10 cellular contexts compared by ENCODE assay signal in the genomic region with DNA sequence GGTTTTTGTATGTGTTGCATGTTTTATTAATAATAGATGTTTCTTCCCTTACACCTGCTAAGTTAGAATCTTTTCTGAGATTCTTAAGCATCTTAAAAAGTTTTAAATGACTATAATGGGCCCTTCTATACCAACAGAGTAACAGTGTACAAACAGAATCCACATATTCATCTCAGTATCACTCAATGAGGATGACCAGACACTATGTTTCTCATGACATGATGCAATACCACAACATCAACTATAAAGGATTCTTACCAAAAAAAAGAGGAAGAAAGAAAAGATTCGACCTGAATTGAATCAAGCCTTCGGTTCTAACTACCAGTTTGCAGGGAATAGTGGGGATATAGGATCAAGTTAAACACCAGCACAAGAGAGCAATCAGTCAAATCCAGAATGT. TPM values are rescaled to one million over a fixed set of nuclear protein-coding genes. Genes with fewer than 3 reads are reported as not detected.
DNase-seq lines count a peak whose midpoint lies in the region; ATAC-seq and TF ChIP-seq lines count a peak whose summit lies in the region.
"Had no signal": no experiment of that assay in that cellular context is flagged by ENCODE, and none has a peak within 500 bp of the region (broad histone marks: within the 10 kb centered on the region; RNA-seq: fewer than 3 reads in every experiment).

No MANE protein-coding gene starts in this region.

- CTCF ChIA-PET in activated CD4-positive, alpha-beta memory T cell treated with anti-CD3 and anti-CD28 coated beads for 36 hours (lab: Charles Lee) = no interaction called here

- no peak overlapping the region for H3K9ac ChIP-seq in H9 (ENCODE audit: extremely low read depth, insufficient read length, low read length)
- H3K9ac ChIP-seq in OCI-LY3 (ENCODE audit: low read length) = no peak overlapping the region
- H3K9ac ChIP-seq: parathyroid adenoma had no signal

- H3K4me2 ChIP-seq in H9 (ENCODE audit: insufficient read depth, insufficient read length, low read length) = no peak overlapping the region
- H3K4me2 ChIP-seq in OCI-LY3 (ENCODE audit: low read length) = peak overlapping the region; percentile 31

- peaks cover 21 to 34% of the 10 kb centered on the region in 2 experiments for H3K4me1 Mint-ChIP-seq in H9
- H3K4me1 Mint-ChIP-seq in activated CD4-positive, alpha-beta memory T cell treated with anti-CD3 and anti-CD28 coated beads for 36 hours (ENCODE audit: low read depth) = peaks cover 32% of the 10 kb centered on the region

- no peak overlapping the region for H2BK120ac ChIP-seq in H9 (ENCODE audit: low read depth, low read length, poor library complexity, severe bottlenecking)

- H3K36me3 Mint-ChIP-seq in H9 (ENCODE audit: insufficient read depth in 1 of 3, low read depth in 3 of 3) = peaks cover 0 to 7% (median 2%) of the 10 kb centered on the region in 3 experiments; a peak in 1 of 7 replicates
- H3K36me3 Mint-ChIP-seq in activated CD4-positive, alpha-beta memory T cell treated with anti-CD3 and anti-CD28 coated beads for 36 hours = peaks cover 16% of the 10 kb centered on the region

- no peak overlapping the region for H4K5ac ChIP-seq in H9 (ENCODE audit: insufficient read length, low read depth, low read length)

- POLR2A ChIA-PET in activated CD4-positive, alpha-beta memory T cell treated with anti-CD3 and anti-CD28 coated beads for 36 hours (lab: Charles Lee) = no interaction called here

- H3K36me3 ChIP-seq in GM06990 (ENCODE audit: control insufficient read depth, insufficient read depth, low read length) = no peaks in the 10 kb centered on the region; the same call in none of the 2 replicates
- peaks cover 40% of the 10 kb centered on the region for H3K36me3 ChIP-seq in OCI-LY3 (replicated peaks; ENCODE audit: low read depth, low read length)
- H3K36me3 ChIP-seq in left lung = peaks cover 0 to 10% of the 10 kb centered on the region in 2 donors

- H3K9me3 Mint-ChIP-seq in H9 = no peaks in the 10 kb centered on the region
- H3K9me3 Mint-ChIP-seq in activated CD4-positive, alpha-beta memory T cell treated with anti-CD3 and anti-CD28 coated beads for 36 hours = no peaks in the 10 kb centered on the region

- H3K9me3 ChIP-seq in H9 (ENCODE audit: control insufficient read depth, low read depth, low read length) (no peaks in the 10 kb centered on the region), OCI-LY3 (ENCODE audit: insufficient read depth, low read length) (no peaks in the 10 kb centered on the region), left lung (no peaks in the 10 kb centered on the region)

- intact Hi-C loops in left lung (cut with DNase I) = no loop called here
- intact Hi-C loops in activated CD4-positive, alpha-beta memory T cell treated with anti-CD3 and anti-CD28 coated beads for 36 hours (cut with micrococcal nuclease) = no loop called here

- H4K91ac ChIP-seq in H9 (ENCODE audit: insufficient read length, low read depth, low read length) = no peak overlapping the region

- H3K27me3 Mint-ChIP-seq in H9 (ENCODE audit: low read depth) = no peaks in the 10 kb centered on the region
- no peaks in the 10 kb centered on the region for H3K27me3 Mint-ChIP-seq in activated CD4-positive, alpha-beta memory T cell treated with anti-CD3 and anti-CD28 coated beads for 36 hours

- H3K4ac ChIP-seq in H9 (ENCODE audit: low read depth, low read length) = no peak overlapping the region

- no peaks in the 10 kb centered on the region for H3K23me2 ChIP-seq in H9 (ENCODE audit: insufficient read length, low read depth, low read length, poor library complexity, severe bottlenecking)

- ATAC-seq in left lung (peak; percentile 17), HG03039 (IDR thresholded peaks at IDR 0.05; ENCODE audit: unreplicated experiment) (no peak)

- peak overlapping the region; percentile 5 to 43 (median 33); a peak in 5 of 7 replicates for H3K27ac Mint-ChIP-seq in H9
- no peak overlapping the region for H3K27ac Mint-ChIP-seq in activated CD4-positive, alpha-beta memory T cell treated with anti-CD3 and anti-CD28 coated beads for 36 hours

- H3K4me3 ChIP-seq in GM06990 (replicated peaks; ENCODE audit: low read depth, low read length) (no peak overlapping the region), OCI-LY3 (ENCODE audit: low read length) (no peak overlapping the region), left lung (no peak overlapping the region)

- H2AFZ ChIP-seq in H9 (ENCODE audit: low read length) (no peak overlapping the region), OCI-LY3 (ENCODE audit: low read depth, low read length) (no peak overlapping the region)
- H2AFZ ChIP-seq: parathyroid adenoma had no signal

- no peak overlapping the region for H2BK12ac ChIP-seq in H9 (ENCODE audit: insufficient read length, low read depth, low read length)

- H3K79me2 ChIP-seq in H9 (ENCODE audit: insufficient read depth, low read length) (no peaks in the 10 kb centered on the region; the same call in 1 of the 2 replicates), OCI-LY3 (ENCODE audit: low read length) (peaks cover 88% of the 10 kb centered on the region)

- H3K4me1 ChIP-seq in H9 (ENCODE audit: insufficient read depth, low read length) (peaks cover 3% of the 10 kb centered on the region), OCI-LY3 (ENCODE audit: low read length) (peaks cover 17% of the 10 kb centered on the region), left lung (peaks cover 0 to 21% of the 10 kb centered on the region in 2 donors)
- H3K4me1 ChIP-seq: parathyroid adenoma had no signal

- H3K14ac ChIP-seq in H9 (ENCODE audit: insufficient read depth, low read length) = no peak overlapping the region

- no peak overlapping the region for H3K56ac ChIP-seq in H9 (ENCODE audit: insufficient read length, low read depth, low read length)

- no CpG with 5 or more reads among the region's 2 CpGs for WGBS in H9 (ENCODE audit: extremely low coverage, insufficient read length, low lambda C conversion rate)

- no peak overlapping the region for H3K18ac ChIP-seq in H9 (ENCODE audit: insufficient read length, low read depth, low read length)

- no peak overlapping the region for H3K27ac ChIP-seq in H9 (ENCODE audit: insufficient read length, low read depth, low read length)
- peak overlapping the region; percentile 42 for H3K27ac ChIP-seq in OCI-LY3 (ENCODE audit: low read length)
- H3K27ac ChIP-seq in left lung = no peak overlapping the region
- H3K27ac ChIP-seq: parathyroid adenoma had no signal

- no peak overlapping the region for H4K8ac ChIP-seq in H9 (replicated peaks; ENCODE audit: insufficient read length, low read depth, low read length)

- H2BK15ac ChIP-seq in H9 (ENCODE audit: low read depth, low read length) = no peak overlapping the region

- no peaks in the 10 kb centered on the region for H4K20me1 ChIP-seq in H9 (ENCODE audit: control insufficient read depth, insufficient read depth, insufficient read length)
- peaks cover 64% of the 10 kb centered on the region for H4K20me1 ChIP-seq in OCI-LY3 (ENCODE audit: insufficient read depth, low read length)

- H2BK20ac ChIP-seq in H9 (ENCODE audit: low read depth, low read length, poor library complexity, severe bottlenecking) = no peak overlapping the region

- H2BK5ac ChIP-seq in H9 (ENCODE audit: insufficient read length, low read length) = no peak overlapping the region

- no peak overlapping the region for H2AK5ac ChIP-seq in H9 (ENCODE audit: insufficient read length, low read length)

- peak; percentile 43 for DNase-seq in GM06990 (ENCODE audit: extremely low read depth, insufficient read length)
- DNase-seq in H9 = no peak
- no peak for DNase-seq in left lung
- DNase-seq in hepatic stellate cell (ENCODE audit: low spot score) = no peak
- DNase-seq in NCI-H1105 treated with DMSO at 0.1 percent for 48 hours (lab: John Stamatoyannopoulos, UW) = no peak
- no peak for DNase-seq in activated CD4-positive, alpha-beta memory T cell treated with anti-CD3 and anti-CD28 coated beads for 36 hours
- DNase-seq: effector memory CD4-positive, alpha-beta T cell had no signal

- TF ChIP-seq CTCF in GM06990 (IDR thresholded peaks at IDR 0.05; ENCODE audit: insufficient read depth, low read length, poor library complexity, severe bottlenecking) (no peak), H9 (conservative IDR thresholded peaks at IDR 0.05) (no peak), OCI-LY3 (IDR thresholded peaks at IDR 0.05; ENCODE audit: low read depth, low read length) (no peak), left lung (IDR thresholded peaks at IDR 0.05) (no peak)

- no peak overlapping the region for H3T11ph ChIP-seq in H9 (ENCODE audit: low read length)

- no peaks in the 10 kb centered on the region for H3K27me3 ChIP-seq in GM06990 (replicated peaks; ENCODE audit: control insufficient read depth, insufficient read depth, low read length)
- H3K27me3 ChIP-seq in H9 (ENCODE audit: insufficient read depth, low read length) = no peaks in the 10 kb centered on the region
- no peaks in the 10 kb centered on the region for H3K27me3 ChIP-seq in OCI-LY3 (ENCODE audit: low read depth, low read length)
- H3K27me3 ChIP-seq in left lung = no peaks in the 10 kb centered on the region

- H3K23ac ChIP-seq in H9 (ENCODE audit: insufficient read length, low read depth, low read length) = no peak overlapping the region

- H3K79me1 ChIP-seq in H9 (ENCODE audit: insufficient read depth, low read depth, low read length, poor library complexity, severe bottlenecking) = no peaks in the 10 kb centered on the region

- H3K4me3 Mint-ChIP-seq in H9 = no peak overlapping the region
- H3K4me3 Mint-ChIP-seq in activated CD4-positive, alpha-beta memory T cell treated with anti-CD3 and anti-CD28 coated beads for 36 hours = no peak overlapping the region

RNA-seq across cellular contexts. Expression of gene INTS6, which starts 56.5 kb away (rescaled TPM):
- total RNA-seq in H9 (2021) (60.4 and 61.2 TPM in 2 replicates), left lung (10 to 100 TPM; 25.0 to 37.4 TPM)
- total RNA-seq in activated CD4-positive, alpha-beta memory T cell treated with anti-CD3 and anti-CD28 coated beads for 36 hours = 10 to 100 TPM; 44.4 to 47.1 TPM

RNA-seq across cellular contexts. Expression of gene SERPINE3, which starts 56.9 kb away (rescaled TPM):
- total RNA-seq in H9 (2021) (0.18 TPM in 1 of 2 replicates, not detected in the other), left lung (not detected)
- total RNA-seq in activated CD4-positive, alpha-beta memory T cell treated with anti-CD3 and anti-CD28 coated beads for 36 hours = not detected
